Comparison of ENCODE assay signal across 19 cellular contexts in genomic region chr1:69919129-69919921, GRCh38.
"Had no signal": no experiment of that assay in that cellular context is flagged by ENCODE, and none has a peak within 500 bp of the region (broad histone marks: within the 10 kb centered on the region; RNA-seq: fewer than 3 reads in every experiment).

No MANE protein-coding gene starts in this region.

- FAIRE-seq: pancreas had no signal

- H3K27me3 Mint-ChIP-seq: memory B cell; stimulated activated naive B cell treated with anti-CD40 and anti-IgM and Interleukin-4, amounts not matched to agents 10 μg/mL and 1 μg/mL and 100 μg/mL, for 72 hours; type B pancreatic cell had no signal

- ATAC-seq: activated naive CD4-positive, alpha-beta T cell treated with anti-CD3 and anti-CD28 coated beads, Interleukin-2, amount 50 U/mL, for 72 hours; pancreas; psoas muscle; stimulated activated naive B cell treated with anti-CD40 and anti-IgM and Interleukin-4, amounts not matched to agents 10 μg/mL and 1 μg/mL and 100 μg/mL, for 72 hours had no signal

- H3K27ac Mint-ChIP-seq: activated naive CD4-positive, alpha-beta T cell treated with anti-CD3 and anti-CD28 coated beads, Interleukin-2, amount 50 U/mL, for 72 hours; memory B cell; nephron; stimulated activated naive B cell treated with anti-CD40 and anti-IgM and Interleukin-4, amounts not matched to agents 10 μg/mL and 1 μg/mL and 100 μg/mL, for 72 hours; type B pancreatic cell had no signal

- H3K9me3 ChIP-seq: pancreas, psoas muscle, right atrium auricular region, thoracic aorta had no signal

- H3K9me3 Mint-ChIP-seq: type B pancreatic cell had no signal

- DNase-seq: activated T-cell treated with anti-CD3 and anti-CD28 coated beads, Interleukin-2, amount 50 U/mL, for 1 hour; brain microvascular endothelial cell; central memory CD4-positive, alpha-beta T cell; dermis blood vessel endothelial cell; effector CD8-positive, alpha-beta T cell; foreskin melanocyte; kidney glomerular epithelial cell; psoas muscle; stimulated activated CD8-positive, alpha-beta memory T cell treated with anti-CD3 and anti-CD28 coated beads, Interleukin-4, amount 100 ng/mL, for 48 hours; stimulated activated naive B cell treated with anti-CD40 and anti-IgM and Interleukin-4, amounts not matched to agents 10 μg/mL and 1 μg/mL and 100 μg/mL, for 72 hours; T-helper 9 cell had no signal

- H3K27me3 ChIP-seq: brain microvascular endothelial cell, pancreas, right atrium auricular region had no signal

- H3K4me1 Mint-ChIP-seq: memory B cell; stimulated activated naive B cell treated with anti-CD40 and anti-IgM and Interleukin-4, amounts not matched to agents 10 μg/mL and 1 μg/mL and 100 μg/mL, for 72 hours had no signal

- H3K36me3 Mint-ChIP-seq: memory B cell; stimulated activated naive B cell treated with anti-CD40 and anti-IgM and Interleukin-4, amounts not matched to agents 10 μg/mL and 1 μg/mL and 100 μg/mL, for 72 hours; type B pancreatic cell had no signal

- H3K4me1 ChIP-seq: pancreas, psoas muscle had no signal

- H3K4me3 ChIP-seq: pancreas, psoas muscle, right atrium auricular region, skin epidermis, thoracic aorta had no signal

- H3K36me3 ChIP-seq: brain microvascular endothelial cell, pancreas, right atrium auricular region, thoracic aorta had no signal

- H3K27ac ChIP-seq: brain microvascular endothelial cell, pancreas, psoas muscle, right atrium auricular region, skin epidermis, thoracic aorta had no signal

- H3K4me3 Mint-ChIP-seq: memory B cell; nephron; stimulated activated naive B cell treated with anti-CD40 and anti-IgM and Interleukin-4, amounts not matched to agents 10 μg/mL and 1 μg/mL and 100 μg/mL, for 72 hours; type B pancreatic cell had no signal
